Comparison of ENCODE assay signal across 1 cellular context in genomic region chr4:27049101-27049829, GRCh38.
TF ChIP-seq lines count a peak whose summit lies in the region.

No MANE protein-coding gene starts in this region.

TF ChIP-seq in GM23338, 12 proteins besides CTCF, POLR2A, EP300 and RAD21 (continued from another document):
- TF ChIP-seq, protein P1, sequence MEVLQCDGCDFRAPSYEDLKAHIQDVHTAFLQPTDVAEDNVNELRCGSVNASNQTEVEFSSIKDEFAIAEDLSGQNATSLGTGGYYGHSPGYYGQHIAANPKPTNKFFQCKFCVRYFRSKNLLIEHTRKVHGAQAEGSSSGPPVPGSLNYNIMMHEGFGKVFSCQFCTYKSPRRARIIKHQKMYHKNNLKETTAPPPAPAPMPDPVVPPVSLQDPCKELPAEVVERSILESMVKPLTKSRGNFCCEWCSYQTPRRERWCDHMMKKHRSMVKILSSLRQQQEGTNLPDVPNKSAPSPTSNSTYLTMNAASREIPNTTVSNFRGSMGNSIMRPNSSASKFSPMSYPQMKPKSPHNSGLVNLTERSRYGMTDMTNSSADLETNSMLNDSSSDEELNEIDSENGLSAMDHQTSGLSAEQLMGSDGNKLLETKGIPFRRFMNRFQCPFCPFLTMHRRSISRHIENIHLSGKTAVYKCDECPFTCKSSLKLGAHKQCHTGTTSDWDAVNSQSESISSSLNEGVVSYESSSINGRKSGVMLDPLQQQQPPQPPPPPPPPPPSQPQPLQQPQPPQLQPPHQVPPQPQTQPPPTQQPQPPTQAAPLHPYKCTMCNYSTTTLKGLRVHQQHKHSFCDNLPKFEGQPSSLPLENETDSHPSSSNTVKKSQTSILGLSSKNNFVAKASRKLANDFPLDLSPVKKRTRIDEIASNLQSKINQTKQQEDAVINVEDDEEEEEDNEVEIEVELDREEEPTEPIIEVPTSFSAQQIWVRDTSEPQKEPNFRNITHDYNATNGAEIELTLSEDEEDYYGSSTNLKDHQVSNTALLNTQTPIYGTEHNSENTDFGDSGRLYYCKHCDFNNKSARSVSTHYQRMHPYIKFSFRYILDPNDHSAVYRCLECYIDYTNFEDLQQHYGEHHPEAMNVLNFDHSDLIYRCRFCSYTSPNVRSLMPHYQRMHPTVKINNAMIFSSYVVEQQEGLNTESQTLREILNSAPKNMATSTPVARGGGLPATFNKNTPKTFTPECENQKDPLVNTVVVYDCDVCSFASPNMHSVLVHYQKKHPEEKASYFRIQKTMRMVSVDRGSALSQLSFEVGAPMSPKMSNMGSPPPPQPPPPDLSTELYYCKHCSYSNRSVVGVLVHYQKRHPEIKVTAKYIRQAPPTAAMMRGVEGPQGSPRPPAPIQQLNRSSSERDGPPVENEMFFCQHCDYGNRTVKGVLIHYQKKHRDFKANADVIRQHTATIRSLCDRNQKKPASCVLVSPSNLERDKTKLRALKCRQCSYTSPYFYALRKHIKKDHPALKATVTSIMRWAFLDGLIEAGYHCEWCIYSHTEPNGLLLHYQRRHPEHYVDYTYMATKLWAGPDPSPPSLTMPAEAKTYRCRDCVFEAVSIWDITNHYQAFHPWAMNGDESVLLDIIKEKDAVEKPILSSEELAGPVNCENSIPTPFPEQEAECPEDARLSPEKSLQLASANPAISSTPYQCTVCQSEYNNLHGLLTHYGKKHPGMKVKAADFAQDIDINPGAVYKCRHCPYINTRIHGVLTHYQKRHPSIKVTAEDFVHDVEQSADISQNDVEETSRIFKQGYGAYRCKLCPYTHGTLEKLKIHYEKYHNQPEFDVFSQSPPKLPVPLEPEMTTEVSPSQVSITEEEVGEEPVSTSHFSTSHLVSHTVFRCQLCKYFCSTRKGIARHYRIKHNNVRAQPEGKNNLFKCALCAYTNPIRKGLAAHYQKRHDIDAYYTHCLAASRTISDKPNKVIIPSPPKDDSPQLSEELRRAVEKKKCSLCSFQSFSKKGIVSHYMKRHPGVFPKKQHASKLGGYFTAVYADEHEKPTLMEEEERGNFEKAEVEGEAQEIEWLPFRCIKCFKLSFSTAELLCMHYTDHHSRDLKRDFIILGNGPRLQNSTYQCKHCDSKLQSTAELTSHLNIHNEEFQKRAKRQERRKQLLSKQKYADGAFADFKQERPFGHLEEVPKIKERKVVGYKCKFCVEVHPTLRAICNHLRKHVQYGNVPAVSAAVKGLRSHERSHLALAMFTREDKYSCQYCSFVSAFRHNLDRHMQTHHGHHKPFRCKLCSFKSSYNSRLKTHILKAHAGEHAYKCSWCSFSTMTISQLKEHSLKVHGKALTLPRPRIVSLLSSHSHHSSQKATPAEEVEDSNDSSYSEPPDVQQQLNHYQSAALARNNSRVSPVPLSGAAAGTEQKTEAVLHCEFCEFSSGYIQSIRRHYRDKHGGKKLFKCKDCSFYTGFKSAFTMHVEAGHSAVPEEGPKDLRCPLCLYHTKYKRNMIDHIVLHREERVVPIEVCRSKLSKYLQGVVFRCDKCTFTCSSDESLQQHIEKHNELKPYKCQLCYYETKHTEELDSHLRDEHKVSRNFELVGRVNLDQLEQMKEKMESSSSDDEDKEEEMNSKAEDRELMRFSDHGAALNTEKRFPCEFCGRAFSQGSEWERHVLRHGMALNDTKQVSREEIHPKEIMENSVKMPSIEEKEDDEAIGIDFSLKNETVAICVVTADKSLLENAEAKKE (CRISPR knock-in tag; IDR thresholded peaks at IDR 0.05) = no peak
- TF ChIP-seq STAT1 (IDR thresholded peaks at IDR 0.05; ENCODE audit: unreplicated experiment) (no peak), REST (IDR thresholded peaks at IDR 0.05; ENCODE audit: unreplicated experiment) (no peak), EZH2phosphoT487 (IDR thresholded peaks at IDR 0.05; ENCODE audit: unreplicated experiment) (no peak), POLR2AphosphoS5 (IDR thresholded peaks at IDR 0.05; ENCODE audit: low read depth) (no peak), EZH2 (IDR thresholded peaks at IDR 0.05; ENCODE audit: low read depth, unreplicated experiment) (no peak), ZNF331 (CRISPR knock-in tag; IDR thresholded peaks at IDR 0.05; ENCODE audit: low read depth) (no peak), NANOG (IDR thresholded peaks at IDR 0.05; ENCODE audit: borderline replicate concordance) (no peak), JUNB (IDR thresholded peaks at IDR 0.05; ENCODE audit: unreplicated experiment) (no peak), CREB1 (CRISPR knock-in tag; IDR thresholded peaks at IDR 0.05; ENCODE audit: low read depth) (no peak)
- TF ChIP-seq, protein P2, sequence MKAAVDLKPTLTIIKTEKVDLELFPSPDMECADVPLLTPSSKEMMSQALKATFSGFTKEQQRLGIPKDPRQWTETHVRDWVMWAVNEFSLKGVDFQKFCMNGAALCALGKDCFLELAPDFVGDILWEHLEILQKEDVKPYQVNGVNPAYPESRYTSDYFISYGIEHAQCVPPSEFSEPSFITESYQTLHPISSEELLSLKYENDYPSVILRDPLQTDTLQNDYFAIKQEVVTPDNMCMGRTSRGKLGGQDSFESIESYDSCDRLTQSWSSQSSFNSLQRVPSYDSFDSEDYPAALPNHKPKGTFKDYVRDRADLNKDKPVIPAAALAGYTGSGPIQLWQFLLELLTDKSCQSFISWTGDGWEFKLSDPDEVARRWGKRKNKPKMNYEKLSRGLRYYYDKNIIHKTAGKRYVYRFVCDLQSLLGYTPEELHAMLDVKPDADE (IDR thresholded peaks at IDR 0.05) = no peak
